ENCODE assay signal across 16 cellular contexts in the genomic region with DNA sequence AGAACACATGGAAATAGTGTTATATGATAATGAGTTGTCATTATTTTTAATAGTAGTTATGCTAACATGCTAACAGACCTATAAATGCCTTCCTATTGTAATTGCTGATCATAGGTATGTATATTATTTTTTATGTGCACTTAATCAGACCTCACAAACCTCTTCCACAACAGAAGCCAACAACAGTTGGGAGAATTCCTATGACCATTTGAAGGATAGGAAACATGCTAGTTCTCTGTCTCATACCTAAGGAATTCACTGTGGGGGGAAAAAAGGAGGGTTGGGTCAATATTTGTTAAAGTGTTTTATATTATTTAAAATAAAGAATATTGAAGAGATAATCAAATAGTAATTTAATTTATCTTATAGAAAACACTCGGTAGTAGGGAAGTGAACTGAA.
DNase-seq lines count a peak whose midpoint lies in the region; ATAC-seq and TF ChIP-seq lines count a peak whose summit lies in the region.
"Had no signal": no experiment of that assay in that cellular context is flagged by ENCODE, and none has a peak within 500 bp of the region (broad histone marks: within the 10 kb centered on the region; RNA-seq: fewer than 3 reads in every experiment).

No MANE protein-coding gene starts in this region.

- H3K36me3 ChIP-seq in mesenchymal stem cell (ENCODE audit: control insufficient read depth in 1 of 2, insufficient read depth in 2 of 2, low read depth in 1 of 2, low read length in 2 of 2) (no peaks in the 10 kb centered on the region), esophagus muscularis mucosa (no peaks in the 10 kb centered on the region)
- H3K36me3 ChIP-seq: BLaER1 treated with 17β-estradiol and CSF1 and Interleukin-3, amounts not matched to agents 10 nM and 100 nM; HAP-1 had no signal

- no peak overlapping the region for H2BK12ac ChIP-seq in mesenchymal stem cell (ENCODE audit: low read length in 2 of 2)

- no peak overlapping the region for H3K4me2 ChIP-seq in mesenchymal stem cell (ENCODE audit: low read length, poor library complexity, severe bottlenecking)
- H3K4me2 ChIP-seq: A549; BLaER1 treated with 17β-estradiol and CSF1 and Interleukin-3, amounts not matched to agents 10 nM and 100 nM had no signal

- DNase-seq in LHCN-M2 (ENCODE audit: low read depth) (peak; percentile 3), epithelial cell of proximal tubule (ENCODE audit: low read depth) (peak; percentile 35), mesenchymal stem cell (no peak), NCI-H2196 treated with DMSO at 0.1 percent for 48 hours (lab: John Stamatoyannopoulos, UW; ENCODE audit: unreplicated experiment) (no peak), esophagus muscularis mucosa (ENCODE audit: extremely low spot score) (no peak), OCI-M2 (lab: John Stamatoyannopoulos, UW; ENCODE audit: unreplicated experiment) (no peak)
- DNase-seq: Calu3; CD8-positive, alpha-beta T cell; DND-41; EL; GM23248 had no signal

- H4K8ac ChIP-seq in mesenchymal stem cell (ENCODE audit: low read length) = no peak overlapping the region

- H3K79me1 ChIP-seq in mesenchymal stem cell (replicated peaks; ENCODE audit: low read length, poor library complexity, severe bottlenecking) = no peaks in the 10 kb centered on the region

- H3K9ac ChIP-seq in mesenchymal stem cell (ENCODE audit: low read length) = no peak overlapping the region
- H3K9ac ChIP-seq: BLaER1 treated with 17β-estradiol and CSF1 and Interleukin-3, amounts not matched to agents 10 nM and 100 nM; GM23248 had no signal

- ATAC-seq in GM18909 (IDR thresholded peaks at IDR 0.05; ENCODE audit: poor library complexity, unreplicated experiment) = no peak
- ATAC-seq: A549; CD8-positive, alpha-beta T cell; GM12878 had no signal

- intact Hi-C loops in esophagus muscularis mucosa (cut with DNase I) = no loop called here

- no peak overlapping the region for H3K4ac ChIP-seq in mesenchymal stem cell (ENCODE audit: low read depth in 1 of 2, low read length in 2 of 2)

- no peaks in the 10 kb centered on the region for H3K27me3 ChIP-seq in mesenchymal stem cell (ENCODE audit: control insufficient read depth in 1 of 2, insufficient read depth in 1 of 2, low read length in 2 of 2)
- H3K27me3 ChIP-seq in esophagus muscularis mucosa = no peaks in the 10 kb centered on the region
- H3K27me3 ChIP-seq: BLaER1 treated with 17β-estradiol and CSF1 and Interleukin-3, amounts not matched to agents 10 nM and 100 nM had no signal

- H3K4me3 ChIP-seq in epithelial cell of proximal tubule (ENCODE audit: low read depth, low read length) = no peak overlapping the region
- no peak overlapping the region for H3K4me3 ChIP-seq in mesenchymal stem cell (ENCODE audit: insufficient read depth in 1 of 2, low read depth in 1 of 2, low read length in 2 of 2)
- no peak overlapping the region for H3K4me3 ChIP-seq in esophagus muscularis mucosa
- H3K4me3 ChIP-seq: A549; BLaER1 treated with 17β-estradiol and CSF1 and Interleukin-3, amounts not matched to agents 10 nM and 100 nM; GM12878; GM23248; HAP-1 had no signal

- no peak overlapping the region for H2AFZ ChIP-seq in mesenchymal stem cell (ENCODE audit: low read depth, low read length)
- H2AFZ ChIP-seq: GM23248 had no signal

- H3K4me1 ChIP-seq in mesenchymal stem cell (ENCODE audit: control insufficient read depth, insufficient read depth, low read depth, low read length) = no peaks in the 10 kb centered on the region
- no peaks in the 10 kb centered on the region for H3K4me1 ChIP-seq in esophagus muscularis mucosa
- H3K4me1 ChIP-seq: A549; BLaER1 treated with 17β-estradiol and CSF1 and Interleukin-3, amounts not matched to agents 10 nM and 100 nM; HAP-1 had no signal

- H3K9me3 ChIP-seq in mesenchymal stem cell (ENCODE audit: control insufficient read depth, low read length) (no peaks in the 10 kb centered on the region), esophagus muscularis mucosa (peaks cover 0 to 4% (median 0%) of the 10 kb centered on the region in 4 donors)
- H3K9me3 ChIP-seq: A549; BLaER1 treated with 17β-estradiol and CSF1 and Interleukin-3, amounts not matched to agents 10 nM and 100 nM; HAP-1 had no signal

- no peak overlapping the region for H3K23ac ChIP-seq in mesenchymal stem cell (ENCODE audit: low read length in 2 of 2)

- no peak for TF ChIP-seq EP300 in esophagus muscularis mucosa (IDR thresholded peaks at IDR 0.05)

- TF ChIP-seq POLR2A in esophagus muscularis mucosa (IDR thresholded peaks at IDR 0.05; ENCODE audit: low read depth) = no peak

- H3K14ac ChIP-seq in mesenchymal stem cell (ENCODE audit: low read length in 2 of 2) = no peak overlapping the region

- no peak overlapping the region for H2AK5ac ChIP-seq in mesenchymal stem cell (ENCODE audit: low read length, severe bottlenecking)

- no peak overlapping the region for H4K91ac ChIP-seq in mesenchymal stem cell (ENCODE audit: low read length)

- H3K27ac ChIP-seq in mesenchymal stem cell (ENCODE audit: low read length, poor library complexity, severe bottlenecking) (peak overlapping the region; percentile 30), esophagus muscularis mucosa (replicated peaks in 1 of 4) (no peak overlapping the region)
- H3K27ac ChIP-seq: A549; BLaER1 treated with 17β-estradiol and CSF1 and Interleukin-3, amounts not matched to agents 10 nM and 100 nM; GM23248 had no signal

- H2BK15ac ChIP-seq in mesenchymal stem cell (ENCODE audit: low read depth, poor library complexity, severe bottlenecking) = no peak overlapping the region

- no CpG with 5 or more reads among the region's 1 CpG for WGBS in mesenchymal stem cell
- 96% methylated on average over 1 of the region's 1 CpG for WGBS in esophagus muscularis mucosa

- H2BK5ac ChIP-seq in mesenchymal stem cell (ENCODE audit: low read depth, low read length, poor library complexity, severe bottlenecking) = no peak overlapping the region

- H2BK120ac ChIP-seq in mesenchymal stem cell (ENCODE audit: low read depth, low read length) = no peak overlapping the region

- TF ChIP-seq CTCF in epithelial cell of proximal tubule (conservative IDR thresholded peaks at IDR 0.05; ENCODE audit: low read depth, low read length) (no peak), esophagus muscularis mucosa (IDR thresholded peaks at IDR 0.05) (no peak)

- no peak overlapping the region for H3K18ac ChIP-seq in mesenchymal stem cell (ENCODE audit: low read depth in 1 of 2, low read length in 2 of 2)

Comparison
In these comparisons a context has a peak if more than half of its experiments do, and no peak if none do; other contexts are left out.
1. DNase-seq: peak in LHCN-M2 (single experiment) and epithelial cell of proximal tubule (single experiment); none in mesenchymal stem cell (single experiment), NCI-H2196 treated with DMSO at 0.1 percent for 48 hours (single experiment), esophagus muscularis mucosa (single experiment) and OCI-M2 (single experiment).